In the genomic region with DNA sequence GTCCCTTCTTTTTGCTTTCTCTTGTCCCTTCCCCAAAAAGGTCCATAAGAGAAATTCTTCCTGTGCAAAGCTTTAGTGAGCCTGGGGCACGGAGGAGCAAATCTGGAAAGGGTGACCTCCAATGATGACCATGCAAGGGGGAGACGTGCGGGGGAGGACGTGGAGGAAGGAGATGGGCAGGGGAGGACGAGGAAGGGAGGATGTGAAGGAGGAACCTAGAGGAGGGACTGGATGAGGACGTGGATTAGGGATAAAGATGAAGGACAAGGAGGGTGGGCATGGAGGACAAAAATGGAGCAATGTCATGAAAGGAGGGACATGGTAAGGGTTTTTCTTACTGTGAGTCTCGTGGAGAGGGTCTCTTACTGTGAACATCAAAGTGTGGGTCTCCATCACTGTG, we compare ENCODE assay signal across 19 cellular contexts.
DNase-seq lines count a peak whose midpoint lies in the region; ATAC-seq and TF ChIP-seq lines count a peak whose summit lies in the region.
"Had no signal": no experiment of that assay in that cellular context is flagged by ENCODE, and none has a peak within 500 bp of the region (broad histone marks: within the 10 kb centered on the region; RNA-seq: fewer than 3 reads in every experiment).

No MANE protein-coding gene starts in this region.

- no peaks in the 10 kb centered on the region for H3K9me2 ChIP-seq in SK-N-SH

- H3K4me2 ChIP-seq in SK-N-SH: no peak overlapping the region
- no peak overlapping the region for H3K4me2 ChIP-seq in osteoblast (ENCODE audit: insufficient read depth, low read length)
- H3K4me2 ChIP-seq: A549 had no signal

- H3F3A ChIP-seq in SK-N-SH (replicated peaks; ENCODE audit: insufficient read depth): no peaks in the 10 kb centered on the region

- no peak for TF ChIP-seq RAD21 in SK-N-SH (IDR thresholded peaks at IDR 0.05; ENCODE audit: low read length)

- H3K27ac Mint-ChIP-seq in effector memory CD8-positive, alpha-beta T cell: peak overlapping the region; percentile 38 to 57
- H3K27ac Mint-ChIP-seq: CD4-positive, alpha-beta T cell; HFFc6 had no signal

- TF ChIP-seq POLR2A in vagina (IDR thresholded peaks at IDR 0.05): no peak

- WGBS in SK-N-SH (ENCODE audit: low lambda C conversion rate): 18% methylated on average over 7 of the region's 7 CpGs

- H3K4me1 ChIP-seq in SK-N-SH (ENCODE audit: control insufficient read depth in 1 of 2, insufficient read depth in 2 of 2, low read depth in 1 of 2, low read length in 1 of 2): peaks cover 0 to 11% of the 10 kb centered on the region in 2 experiments; a peak in 1 of 4 replicates
- no peaks in the 10 kb centered on the region for H3K4me1 ChIP-seq in osteoblast (ENCODE audit: insufficient read depth, low read length)
- no peaks in the 10 kb centered on the region for H3K4me1 ChIP-seq in vagina
- H3K4me1 ChIP-seq: A549 had no signal

- H4K20me1 ChIP-seq in SK-N-SH (ENCODE audit: insufficient read depth) (no peaks in the 10 kb centered on the region), osteoblast (ENCODE audit: insufficient read depth, low read length) (no peaks in the 10 kb centered on the region)

- peaks cover 0 to 1% of the 10 kb centered on the region in 2 donors for H3K9me3 Mint-ChIP-seq in effector memory CD8-positive, alpha-beta T cell
- H3K9me3 Mint-ChIP-seq: CD4-positive, alpha-beta T cell had no signal

- H3K36me3 ChIP-seq in SK-N-SH (replicated peaks in 1 of 2; ENCODE audit: control insufficient read depth in 1 of 2, insufficient read depth in 2 of 2, low read length in 1 of 2) (no peaks in the 10 kb centered on the region), osteoblast (ENCODE audit: insufficient read depth, low read length) (no peaks in the 10 kb centered on the region), vagina (no peaks in the 10 kb centered on the region)

- H3K27ac ChIP-seq in SK-N-SH (ENCODE audit: low read depth in 2 of 2, low read length in 1 of 2): no peak overlapping the region
- H3K27ac ChIP-seq in osteoblast (ENCODE audit: low read depth, low read length): no peak overlapping the region
- no peak overlapping the region for H3K27ac ChIP-seq in vagina
- H3K27ac ChIP-seq: 22Rv1, A549, C4-2B had no signal

- H3K4me3 ChIP-seq in SK-N-SH (ENCODE audit: low read depth in 2 of 2, low read length in 1 of 2): no peak overlapping the region
- no peak overlapping the region for H3K4me3 ChIP-seq in osteoblast (ENCODE audit: insufficient read depth, low read length)
- no peak overlapping the region for H3K4me3 ChIP-seq in vagina
- H3K4me3 ChIP-seq: A549 had no signal

- H2AFZ ChIP-seq in SK-N-SH (ENCODE audit: low read depth): no peak overlapping the region
- no peak overlapping the region for H2AFZ ChIP-seq in osteoblast (ENCODE audit: low read length)

- peak; percentile 1 for DNase-seq in SK-N-SH
- DNase-seq in effector memory CD8-positive, alpha-beta T cell: no peak
- peak; percentile 26 for DNase-seq in osteoblast (ENCODE audit: insufficient read length, low spot score, missing footprints)
- DNase-seq in vagina (ENCODE audit: extremely low spot score in 2 of 2): peak; percentile 47 to 91
- no peak for DNase-seq in NOMO-1 treated with dmso at 0.1 percent for 144 hours (lab: John Stamatoyannopoulos, UW; ENCODE audit: unreplicated experiment)
- DNase-seq: AML-193; CD4-positive, alpha-beta T cell; DMS153; DMS79; GDM1; GOT3; H7; HFFc6 had no signal

- no peak overlapping the region for H3K4me3 Mint-ChIP-seq in effector memory CD8-positive, alpha-beta T cell
- H3K4me3 Mint-ChIP-seq: CD4-positive, alpha-beta T cell; HFFc6 had no signal

- no peak for ATAC-seq in SK-N-SH treated with all-trans-retinoic acid at 6 μM for 48 hours
- no peak for ATAC-seq in effector memory CD8-positive, alpha-beta T cell (replicated peaks)
- no peak for ATAC-seq in GM21447 (IDR thresholded peaks at IDR 0.05; ENCODE audit: unreplicated experiment)
- ATAC-seq: A549, HCT116 had no signal

- H3K9me3 ChIP-seq in SK-N-SH (no peaks in the 10 kb centered on the region), osteoblast (ENCODE audit: low read depth, low read length) (no peaks in the 10 kb centered on the region), vagina (no peaks in the 10 kb centered on the region)
- H3K9me3 ChIP-seq: A549 had no signal

- H3K27me3 ChIP-seq in SK-N-SH (ENCODE audit: insufficient read depth) (no peaks in the 10 kb centered on the region), osteoblast (ENCODE audit: insufficient read depth, low read length) (no peaks in the 10 kb centered on the region), vagina (no peaks in the 10 kb centered on the region)

- POLR2A ChIA-PET in SK-N-SH (lab: Yijun Ruan, JAX): no interaction called here

- no peak for TF ChIP-seq EP300 in SK-N-SH (IDR thresholded peaks at IDR 0.05; ENCODE audit: borderline replicate concordance in 1 of 2, low read depth in 1 of 2, low read length in 1 of 2)

- CTCF ChIA-PET in SK-N-SH (lab: Yijun Ruan, JAX): interaction anchor here (2.0 kb wide), 1 partner anchor 9 kb away, joined by 4 read pairs; no protein-coding TSS in a partner anchor

- intact Hi-C loops in vagina (cut with DNase I): no loop called here

- H3K4me1 Mint-ChIP-seq in effector memory CD8-positive, alpha-beta T cell (ENCODE audit: low read depth in 2 of 2): no peaks in the 10 kb centered on the region

- TF ChIP-seq CTCF in SK-N-SH (IDR thresholded peaks at IDR 0.05) (no peak), osteoblast (IDR thresholded peaks at IDR 0.05; ENCODE audit: extremely low read depth, low read depth, low read length) (no peak), vagina (IDR thresholded peaks at IDR 0.05) (no peak)

- H3K79me2 ChIP-seq in SK-N-SH (ENCODE audit: insufficient read depth): no peaks in the 10 kb centered on the region
- no peaks in the 10 kb centered on the region for H3K79me2 ChIP-seq in osteoblast (ENCODE audit: insufficient read depth, low read length)

- H3K27me3 Mint-ChIP-seq in effector memory CD8-positive, alpha-beta T cell: peaks cover 22 to 39% of the 10 kb centered on the region in 2 donors

- H3K36me3 Mint-ChIP-seq in effector memory CD8-positive, alpha-beta T cell (ENCODE audit: insufficient read depth): no peaks in the 10 kb centered on the region

- no peak overlapping the region for H3K9ac ChIP-seq in SK-N-SH

TF ChIP-seq in SK-N-SH, 30 proteins besides CTCF, POLR2A, EP300 and RAD21:
- TF ChIP-seq, protein P1, sequence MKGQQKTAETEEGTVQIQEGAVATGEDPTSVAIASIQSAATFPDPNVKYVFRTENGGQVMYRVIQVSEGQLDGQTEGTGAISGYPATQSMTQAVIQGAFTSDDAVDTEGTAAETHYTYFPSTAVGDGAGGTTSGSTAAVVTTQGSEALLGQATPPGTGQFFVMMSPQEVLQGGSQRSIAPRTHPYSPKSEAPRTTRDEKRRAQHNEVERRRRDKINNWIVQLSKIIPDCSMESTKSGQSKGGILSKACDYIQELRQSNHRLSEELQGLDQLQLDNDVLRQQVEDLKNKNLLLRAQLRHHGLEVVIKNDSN (IDR thresholded peaks at IDR 0.05; ENCODE audit: borderline replicate concordance, low read depth): no peak
- TF ChIP-seq POLR2AphosphoS5 (IDR thresholded peaks at IDR 0.05; ENCODE audit: low read depth, low read length) (no peak), MXI1 (IDR thresholded peaks at IDR 0.05; ENCODE audit: low read depth, low read length) (no peak)

TF ChIP-seq in SK-N-SH treated with all-trans-retinoic acid at 6 μM for 48 hours, 23 proteins besides CTCF, POLR2A, EP300 and RAD21 (continues in another document):
- TF ChIP-seq ARNTL (CRISPR knock-in tag; IDR thresholded peaks at IDR 0.05; ENCODE audit: borderline replicate concordance, low read depth): no peak
- TF ChIP-seq ISL1 (CRISPR knock-in tag; IDR thresholded peaks at IDR 0.05): no peak
- no peak for TF ChIP-seq ZNF8 (CRISPR knock-in tag; IDR thresholded peaks at IDR 0.05)
- no peak for TF ChIP-seq SNAI2 (CRISPR knock-in tag; IDR thresholded peaks at IDR 0.05)
- TF ChIP-seq RARB (CRISPR knock-in tag; IDR thresholded peaks at IDR 0.05): no peak
- TF ChIP-seq, protein P2, sequence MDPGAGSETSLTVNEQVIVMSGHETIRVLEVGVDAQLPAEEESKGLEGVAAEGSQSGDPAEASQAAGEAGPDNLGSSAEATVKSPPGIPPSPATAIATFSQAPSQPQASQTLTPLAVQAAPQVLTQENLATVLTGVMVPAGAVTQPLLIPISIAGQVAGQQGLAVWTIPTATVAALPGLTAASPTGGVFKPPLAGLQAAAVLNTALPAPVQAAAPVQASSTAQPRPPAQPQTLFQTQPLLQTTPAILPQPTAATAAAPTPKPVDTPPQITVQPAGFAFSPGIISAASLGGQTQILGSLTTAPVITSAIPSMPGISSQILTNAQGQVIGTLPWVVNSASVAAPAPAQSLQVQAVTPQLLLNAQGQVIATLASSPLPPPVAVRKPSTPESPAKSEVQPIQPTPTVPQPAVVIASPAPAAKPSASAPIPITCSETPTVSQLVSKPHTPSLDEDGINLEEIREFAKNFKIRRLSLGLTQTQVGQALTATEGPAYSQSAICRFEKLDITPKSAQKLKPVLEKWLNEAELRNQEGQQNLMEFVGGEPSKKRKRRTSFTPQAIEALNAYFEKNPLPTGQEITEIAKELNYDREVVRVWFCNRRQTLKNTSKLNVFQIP (CRISPR knock-in tag; IDR thresholded peaks at IDR 0.05; ENCODE audit: borderline replicate concordance, low read depth): no peak
- TF ChIP-seq, protein P3, sequence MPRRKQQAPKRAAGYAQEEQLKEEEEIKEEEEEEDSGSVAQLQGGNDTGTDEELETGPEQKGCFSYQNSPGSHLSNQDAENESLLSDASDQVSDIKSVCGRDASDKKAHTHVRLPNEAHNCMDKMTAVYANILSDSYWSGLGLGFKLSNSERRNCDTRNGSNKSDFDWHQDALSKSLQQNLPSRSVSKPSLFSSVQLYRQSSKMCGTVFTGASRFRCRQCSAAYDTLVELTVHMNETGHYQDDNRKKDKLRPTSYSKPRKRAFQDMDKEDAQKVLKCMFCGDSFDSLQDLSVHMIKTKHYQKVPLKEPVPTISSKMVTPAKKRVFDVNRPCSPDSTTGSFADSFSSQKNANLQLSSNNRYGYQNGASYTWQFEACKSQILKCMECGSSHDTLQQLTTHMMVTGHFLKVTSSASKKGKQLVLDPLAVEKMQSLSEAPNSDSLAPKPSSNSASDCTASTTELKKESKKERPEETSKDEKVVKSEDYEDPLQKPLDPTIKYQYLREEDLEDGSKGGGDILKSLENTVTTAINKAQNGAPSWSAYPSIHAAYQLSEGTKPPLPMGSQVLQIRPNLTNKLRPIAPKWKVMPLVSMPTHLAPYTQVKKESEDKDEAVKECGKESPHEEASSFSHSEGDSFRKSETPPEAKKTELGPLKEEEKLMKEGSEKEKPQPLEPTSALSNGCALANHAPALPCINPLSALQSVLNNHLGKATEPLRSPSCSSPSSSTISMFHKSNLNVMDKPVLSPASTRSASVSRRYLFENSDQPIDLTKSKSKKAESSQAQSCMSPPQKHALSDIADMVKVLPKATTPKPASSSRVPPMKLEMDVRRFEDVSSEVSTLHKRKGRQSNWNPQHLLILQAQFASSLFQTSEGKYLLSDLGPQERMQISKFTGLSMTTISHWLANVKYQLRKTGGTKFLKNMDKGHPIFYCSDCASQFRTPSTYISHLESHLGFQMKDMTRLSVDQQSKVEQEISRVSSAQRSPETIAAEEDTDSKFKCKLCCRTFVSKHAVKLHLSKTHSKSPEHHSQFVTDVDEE (CRISPR knock-in tag; IDR thresholded peaks at IDR 0.05): no peak
- no peak for TF ChIP-seq ZFP30 (CRISPR knock-in tag; IDR thresholded peaks at IDR 0.05)

Comparison
In these comparisons a context has a peak if more than half of its experiments do, and no peak if none do; other contexts are left out.
1. DNase-seq: peak in SK-N-SH (single experiment), osteoblast (single experiment) and vagina (2 of 2); none in effector memory CD8-positive, alpha-beta T cell (0 of 3) and NOMO-1 treated with dmso at 0.1 percent for 144 hours (single experiment).